In genomic region chr1:2084306-2084705, GRCh38 we compare ENCODE assay signal across 29 cellular contexts.
"Had no signal": no experiment of that assay in that cellular context is flagged by ENCODE, and none has a peak within 500 bp of the region (broad histone marks: within the 10 kb centered on the region; RNA-seq: fewer than 3 reads in every experiment).

No MANE protein-coding gene starts in this region.

- H3K27ac ChIP-seq: adrenal gland, body of pancreas, esophagus muscularis mucosa, foreskin keratinocyte, gastrocnemius medialis, heart right ventricle had no signal

- H3K9me3 ChIP-seq: adrenal gland, body of pancreas, gastrocnemius medialis had no signal

- ATAC-seq: activated naive CD8-positive, alpha-beta T cell treated with anti-CD3 and anti-CD28 coated beads, Interleukin-2, amount 50 U/mL, for 24 hours; activated T-helper 17 cell treated with anti-CD3 and anti-CD28 coated beads, Interleukin-2, amount 50 U/mL, for 72 hours; body of pancreas; effector memory CD8-positive, alpha-beta T cell; foreskin keratinocyte; gastrocnemius medialis; heart right ventricle; WTC11 had no signal

- H3K4me3 ChIP-seq: adrenal gland, body of pancreas, esophagus muscularis mucosa, gastrocnemius medialis, heart right ventricle had no signal

- DNase-seq: activated CD4-positive, alpha-beta memory T cell treated with anti-CD3 and anti-CD28 coated beads, Interleukin-2, amount 10 ng/mL, durations not matched to agents 7 days and 5 days; activated CD4-positive, alpha-beta T cell treated with anti-CD3 and anti-CD28 coated beads for 1 hour; activated CD4-positive, alpha-beta T cell treated with anti-CD3 and anti-CD28 coated beads for 4 hours; activated CD4-positive, alpha-beta T cell treated with anti-CD3 and anti-CD28 coated beads, Interleukin-2, amount 10 ng/mL, durations not matched to agents 7 days and 5 days; activated CD4-positive, alpha-beta T cell treated with anti-CD3 and anti-CD28 coated beads, Interleukin-2, amount 50 U/mL, for 4 hours; activated CD8-positive, alpha-beta memory T cell treated with anti-CD3 and anti-CD28 coated beads, Interleukin-2, amount 50 U/mL, for 48 hours; activated effector memory CD4-positive, alpha-beta T cell treated with Interleukin-2 at 50 U/mL for 16 hours; activated naive CD4-positive, alpha-beta T cell treated with anti-CD3 and anti-CD28 coated beads for 36 hours; activated naive CD8-positive, alpha-beta T cell treated with anti-CD3 and anti-CD28 coated beads for 36 hours; activated naive CD8-positive, alpha-beta T cell treated with anti-CD3 and anti-CD28 coated beads, Interleukin-2, amount 50 U/mL, for 24 hours; activated T-cell treated with anti-CD3 and anti-CD28 coated beads for 4 hours; activated T-cell treated with anti-CD3 and anti-CD28 coated beads, Interleukin-2, amount 50 U/mL, for 24 hours; adrenal gland; amygdala; aorta; body of pancreas; central memory CD4-positive, alpha-beta T cell; cortex of kidney; dermis blood vessel endothelial cell; effector CD4-positive, alpha-beta T cell; effector memory CD8-positive, alpha-beta T cell; erythroblast; foreskin keratinocyte; gastrocnemius medialis; heart right ventricle; T-helper 2 cell had no signal

- H3K27me3 ChIP-seq: adrenal gland, body of pancreas, foreskin keratinocyte had no signal

- H3K36me3 ChIP-seq: adrenal gland, esophagus muscularis mucosa, gastrocnemius medialis, heart right ventricle had no signal

- H3K4me1 ChIP-seq: body of pancreas, esophagus muscularis mucosa, foreskin keratinocyte, gastrocnemius medialis had no signal
